ENCODE assay signal across 7 cellular contexts in the genomic region with DNA sequence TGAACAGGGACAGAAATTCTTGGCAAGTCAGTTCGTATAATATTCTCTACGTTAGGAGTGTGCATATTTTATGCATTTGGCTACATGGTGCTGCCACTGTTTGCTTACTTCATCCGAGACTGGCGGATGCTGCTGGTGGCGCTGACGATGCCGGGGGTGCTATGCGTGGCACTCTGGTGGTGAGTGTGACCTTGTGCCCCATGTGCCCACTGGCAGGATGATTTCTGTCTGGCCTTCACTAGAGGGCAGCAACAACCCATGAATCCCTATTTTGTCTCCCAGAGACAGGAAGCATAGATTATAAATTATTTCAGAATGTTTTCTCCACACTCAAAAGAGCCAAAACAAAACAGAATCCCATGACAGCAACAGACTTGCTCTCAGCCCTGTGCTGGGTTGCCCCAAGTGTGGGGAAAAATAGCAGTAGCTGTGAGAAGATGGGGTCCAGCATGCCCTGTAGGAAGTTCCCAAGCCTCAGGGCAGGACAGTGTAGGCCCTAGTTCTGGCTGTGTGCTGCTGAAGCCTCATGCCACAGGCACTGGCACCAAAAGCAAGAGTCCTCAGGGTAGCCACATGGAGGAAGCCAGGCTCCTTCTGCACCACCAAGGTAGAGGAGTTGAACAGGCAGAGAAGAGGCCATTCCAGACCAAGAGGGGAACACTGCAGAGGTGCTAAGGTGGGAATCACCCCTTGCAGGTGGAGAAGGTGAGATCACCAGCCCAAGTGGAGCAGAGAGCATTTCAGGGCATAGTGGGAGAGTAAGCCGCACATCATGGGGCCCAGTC. TPM values are rescaled to one million over a fixed set of nuclear protein-coding genes. Genes with fewer than 3 reads are reported as not detected.
A peak's percentile ranks its signal among the peaks of the same experiment; 100 is the strongest.
DNase-seq lines count a peak whose midpoint lies in the region; TF ChIP-seq lines count a peak whose summit lies in the region.

No MANE protein-coding gene starts in this region.

- H3K36me3 ChIP-seq in spleen = peaks cover 0 to 8% (median 0%) of the 10 kb centered on the region in 6 donors

- 25 to 32% (median 27%) methylated on average over 9 of the region's 9 CpGs for WGBS in spleen, 5 donors

- in situ Hi-C loops in KBM-7 (cut with MboI; ENCODE audit: low pct_unique_long_range_greater_than_20kb, low sequenced_read_pairs) (no loop called here), astrocyte of the cerebellum (cut with HindIII; ENCODE audit: low sequenced_read_pairs) (loop anchor here (5.0 to 10.0 kb wide), 2 partner anchors 92 to 499 kb away; no protein-coding TSS in a partner anchor)

- H3K4me3 ChIP-seq in GM12865 (ENCODE audit: low read depth, low read length) = no peak overlapping the region
- no peak overlapping the region for H3K4me3 ChIP-seq in astrocyte of the cerebellum (ENCODE audit: low read depth, low read length)
- no peak overlapping the region for H3K4me3 ChIP-seq in spleen

- peaks cover 22 to 56% (median 49%) of the 10 kb centered on the region in 6 donors for H3K4me1 ChIP-seq in spleen

- H3K27me3 ChIP-seq in spleen (replicated peaks in 1 of 7) = no peaks in the 10 kb centered on the region

- intact Hi-C loops in spleen (cut with DNase I; ENCODE audit: low total_unique reads) = loop anchor here (1.0 to 10.0 kb wide), 3 partner anchors 116 to 433 kb away; no protein-coding TSS in a partner anchor

- H3K9me3 ChIP-seq in spleen = no peaks in the 10 kb centered on the region

- TF ChIP-seq CTCF in GM12865 (IDR thresholded peaks at IDR 0.05; ENCODE audit: insufficient read depth, low read depth, low read length, missing control alignments) (peak; percentile 71), astrocyte of the cerebellum (IDR thresholded peaks at IDR 0.05; ENCODE audit: low read depth, low read length, missing control alignments) (peak; percentile 68), spleen (IDR thresholded peaks at IDR 0.05 in 8 of 11, conservative IDR thresholded peaks at IDR 0.05 in 3 of 11) (peak; percentile 67 to 94 (median 85))

- H3K27ac ChIP-seq in spleen = peak overlapping the region in 6 of 8 donors; percentile 46 to 88 (median 64)

- peak; percentile 81 for DNase-seq in GM12865 (ENCODE audit: low read depth)
- DNase-seq in KBM-7 = peak; percentile 66
- DNase-seq in T-helper 2 cell = peak in 4 of 5 experiments; percentile 24 to 80 (median 48)
- DNase-seq in astrocyte of the cerebellum (ENCODE audit: low read depth) = no peak
- peak in 31 of 51 donors; percentile 9 to 75 (median 44) for DNase-seq in hypothalamus (lab: John Stamatoyannopoulos, UW)
- DNase-seq in spleen = peak; percentile 88
- no peak for DNase-seq in cerebellar nuclear complex (lab: John Stamatoyannopoulos, UW)

- no peak for TF ChIP-seq POLR2A in spleen (IDR thresholded peaks at IDR 0.05)

RNA-seq across cellular contexts. Expression of gene SLC22A5, which starts 16.0 kb away (rescaled TPM):
- total RNA-seq in spleen = 1 to 10 TPM; 5.3 to 9.2 (median 7.6) TPM
- 1 to 10 TPM; 2.4 to 2.9 (median 2.6) TPM for polyA plus RNA-seq in spleen

Comparison
In these comparisons a context has a peak if more than half of its experiments do, and no peak if none do; other contexts are left out.
1. DNase-seq: peak in GM12865 (single experiment), KBM-7 (single experiment), T-helper 2 cell (4 of 5), hypothalamus (31 of 51) and spleen (single experiment); none in astrocyte of the cerebellum (single experiment) and cerebellar nuclear complex (0 of 2).
2. Peak in every context shown above with its lines, with median percentiles within 50 percentile points of each other: CTCF ChIP-seq.